In genomic region chr19:50654882-50655281, GRCh38 we compare ENCODE assay signal across 21 cellular contexts. TPM values are rescaled to one million over a fixed set of nuclear protein-coding genes. Genes with fewer than 3 reads are reported as not detected.
A peak's percentile ranks its signal among the peaks of the same experiment; 100 is the strongest.
DNase-seq lines count a peak whose midpoint lies in the region; FAIRE-seq and TF ChIP-seq lines count a peak whose summit lies in the region.
"Had no signal": no experiment of that assay in that cellular context is flagged by ENCODE, and none has a peak within 500 bp of the region (broad histone marks: within the 10 kb centered on the region; RNA-seq: fewer than 3 reads in every experiment).

No MANE protein-coding gene starts in this region.

- H3K27me3 ChIP-seq in Caco-2 (replicated peaks; ENCODE audit: control insufficient read depth, insufficient read depth, low read length): no peaks in the 10 kb centered on the region

- no peak overlapping the region for H3K4me3 ChIP-seq in Caco-2 (ENCODE audit: low read depth, low read length)
- H3K4me3 ChIP-seq: GM23248, HAP-1 had no signal

- H3K36me3 Mint-ChIP-seq in Caco-2 (ENCODE audit: insufficient read depth, unreplicated experiment) (peaks cover 6% of the 10 kb centered on the region), endothelial cell (ENCODE audit: low read depth, unreplicated experiment) (peaks cover 19% of the 10 kb centered on the region), progenitor cell of endocrine pancreas (ENCODE audit: insufficient read depth) (no peaks in the 10 kb centered on the region), osteocyte (ENCODE audit: unreplicated experiment) (no peaks in the 10 kb centered on the region)
- H3K36me3 Mint-ChIP-seq: T-cell had no signal

- peaks cover 26% of the 10 kb centered on the region for H3K4me1 Mint-ChIP-seq in Caco-2 (ENCODE audit: low read depth, unreplicated experiment)
- no peaks in the 10 kb centered on the region for H3K4me1 Mint-ChIP-seq in endothelial cell (ENCODE audit: unreplicated experiment)
- H3K4me1 Mint-ChIP-seq in progenitor cell of endocrine pancreas (ENCODE audit: low read depth): peaks cover 10% of the 10 kb centered on the region
- H3K4me1 Mint-ChIP-seq in osteocyte (ENCODE audit: unreplicated experiment): peaks cover 13% of the 10 kb centered on the region

- intact Hi-C loops in Caco-2 (cut with micrococcal nuclease; ENCODE audit: unreplicated experiment): no loop called here

- DNase-seq in Caco-2 (peak; percentile 65 to 79), LoVo (ENCODE audit: low spot score) (peak; percentile 29), endothelial cell (ENCODE audit: low spot score) (no peak), progenitor cell of endocrine pancreas (ENCODE audit: low spot score, unreplicated experiment) (no peak), RCC 7860 (ENCODE audit: low spot score) (no peak), NCI-H1694 (lab: John Stamatoyannopoulos, UW) (no peak), osteocyte (ENCODE audit: extremely low spot score, unreplicated experiment) (no peak)
- DNase-seq: BE2C, DMS 273 treated with DMSO at 0.1 percent for 48 hours, GM23248, KBM-7, NCI-H1092, NCI-H1436, NCI-H2029, NCI-H226, NCI-H510A treated with DMSO at 0.1 percent for 48 hours, NCI-H748 treated with DMSO at 0.1 percent for 48 hours, SIG-M5, T-cell had no signal

- CTCF ChIA-PET in Caco-2 (lab: Charles Lee): interaction anchor here (0.6 kb wide), 1 partner anchor 57 kb away, joined by 3 read pairs; no protein-coding TSS in a partner anchor

- no TSS peak for BruUV-seq in Caco-2 (replicated peaks; lab: Mats Ljungman, UMichigan)

- TF ChIP-seq CTCF in Caco-2 (IDR thresholded peaks at IDR 0.05; ENCODE audit: insufficient read depth in 1 of 2, low read depth in 1 of 2, low read length in 1 of 2, severe bottlenecking in 1 of 2, unreplicated experiment in 1 of 2) (no peak), endothelial cell (IDR thresholded peaks at IDR 0.05; ENCODE audit: unreplicated experiment) (no peak), progenitor cell of endocrine pancreas (IDR thresholded peaks at IDR 0.05; ENCODE audit: unreplicated experiment) (no peak), osteocyte (IDR thresholded peaks at IDR 0.05) (no peak)

- H3K9me3 ChIP-seq in Caco-2: peaks cover 30% of the 10 kb centered on the region
- H3K9me3 ChIP-seq: BE2C, HAP-1 had no signal

- POLR2A ChIA-PET in Caco-2 (lab: Charles Lee): no interaction called here

- peaks cover 9% of the 10 kb centered on the region for H3K4me1 ChIP-seq in Caco-2
- H3K4me1 ChIP-seq: BE2C had no signal

- FAIRE-seq in RCC 7860 (lab: Jason Lieb, UNC): no peak
- FAIRE-seq: GM12891 had no signal

- no peaks in the 10 kb centered on the region for H3K36me3 ChIP-seq in Caco-2 (ENCODE audit: control insufficient read depth, insufficient read depth, low read length)
- H3K36me3 ChIP-seq: BE2C, HAP-1 had no signal

- H3K27me3 Mint-ChIP-seq in Caco-2 (ENCODE audit: insufficient read depth, unreplicated experiment) (no peaks in the 10 kb centered on the region), endothelial cell (ENCODE audit: unreplicated experiment) (peaks cover 12% of the 10 kb centered on the region), progenitor cell of endocrine pancreas (peaks cover 42% of the 10 kb centered on the region), osteocyte (ENCODE audit: unreplicated experiment) (peaks cover 8% of the 10 kb centered on the region)

- peak overlapping the region; percentile 75 for H3K27ac Mint-ChIP-seq in Caco-2 (ENCODE audit: unreplicated experiment)
- H3K27ac Mint-ChIP-seq in endothelial cell (ENCODE audit: unreplicated experiment): no peak overlapping the region
- H3K27ac Mint-ChIP-seq in progenitor cell of endocrine pancreas: no peak overlapping the region
- H3K27ac Mint-ChIP-seq in osteocyte (ENCODE audit: unreplicated experiment): no peak overlapping the region
- H3K27ac Mint-ChIP-seq: T-cell had no signal

- H3K4me3 Mint-ChIP-seq in Caco-2 (ENCODE audit: unreplicated experiment) (peak overlapping the region; percentile 48), endothelial cell (ENCODE audit: unreplicated experiment) (peak overlapping the region; percentile 44), progenitor cell of endocrine pancreas (ENCODE audit: low read depth) (peak overlapping the region; percentile 14), osteocyte (ENCODE audit: unreplicated experiment) (no peak overlapping the region)
- H3K4me3 Mint-ChIP-seq: T-cell had no signal

- H3K9me3 Mint-ChIP-seq in Caco-2 (ENCODE audit: unreplicated experiment) (peaks cover 54% of the 10 kb centered on the region), endothelial cell (ENCODE audit: unreplicated experiment) (peaks cover 54% of the 10 kb centered on the region), progenitor cell of endocrine pancreas (ENCODE audit: low read depth) (peaks cover 5% of the 10 kb centered on the region), osteocyte (ENCODE audit: unreplicated experiment) (peaks cover 4% of the 10 kb centered on the region)

RNA-seq across cellular contexts. Expression of gene C19orf81, which starts 5.6 kb away (rescaled TPM):
- 0.41 TPM in 1 of 2 replicates, not detected in the other for total RNA-seq in Caco-2 (2022)
- not detected for total RNA-seq in endothelial cell (ENCODE audit: unreplicated experiment)
- 5.6 and 8.6 TPM in 2 replicates for total RNA-seq in progenitor cell of endocrine pancreas
- total RNA-seq in osteocyte: not detected in 2 replicates
- total RNA-seq: GM23248 had no signal

RNA-seq across cellular contexts. Expression of gene SYT3, which starts 15.2 kb away (rescaled TPM):
- total RNA-seq in Caco-2 (2022): 0.41 and 0.70 TPM in 2 replicates
- 0.15 TPM for total RNA-seq in endothelial cell (ENCODE audit: unreplicated experiment)
- 0.91 and 1.8 TPM in 2 replicates for total RNA-seq in progenitor cell of endocrine pancreas
- total RNA-seq in osteocyte: 0.29 and 0.38 TPM in 2 replicates
- total RNA-seq: GM23248 had no signal

Comparison
In these comparisons a context has a peak if more than half of its experiments do, and no peak if none do; other contexts are left out.
1. DNase-seq: peak in Caco-2 (2 of 2) and LoVo (single experiment); none in endothelial cell (single experiment), progenitor cell of endocrine pancreas (single experiment), RCC 7860 (single experiment), NCI-H1694 (single experiment) and osteocyte (single experiment).